ENCODE assay signal across 32 cellular contexts in the genomic region with DNA sequence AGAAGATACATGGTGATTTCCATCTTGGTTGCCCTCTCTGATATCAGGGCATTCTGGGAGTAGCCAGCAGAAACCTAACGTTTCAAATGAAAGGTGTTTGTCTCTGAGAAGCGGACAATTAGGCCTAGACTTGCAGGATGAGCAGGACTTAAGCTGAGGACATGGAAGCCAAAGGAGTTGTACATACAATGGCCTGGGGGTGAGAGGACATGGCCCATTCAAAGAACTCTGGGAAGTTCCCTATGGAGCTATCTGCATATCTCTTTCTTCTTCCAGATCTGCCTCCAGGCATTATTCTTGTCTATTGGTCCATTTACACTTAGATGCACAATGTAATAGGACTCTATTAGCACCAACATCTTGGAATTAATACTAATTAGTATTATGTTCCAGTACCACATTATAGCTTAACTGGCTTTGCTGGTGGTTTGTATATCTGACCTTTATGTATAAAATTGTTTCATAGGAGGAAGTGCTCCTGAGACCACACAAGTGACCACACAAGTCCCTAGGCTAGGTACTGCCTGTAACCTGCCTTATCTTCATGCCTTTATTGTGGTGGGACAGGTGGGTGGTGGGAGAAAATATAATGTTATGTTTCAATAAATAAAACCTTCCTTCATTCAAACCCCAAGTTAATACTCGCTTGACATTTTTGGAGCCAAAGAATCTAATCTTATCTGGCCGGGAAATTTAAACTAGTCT. TPM values are rescaled to one million over a fixed set of nuclear protein-coding genes. Genes with fewer than 3 reads are reported as not detected.
"Had no signal": no experiment of that assay in that cellular context is flagged by ENCODE, and none has a peak within 500 bp of the region (broad histone marks: within the 10 kb centered on the region; RNA-seq: fewer than 3 reads in every experiment).

No MANE protein-coding gene starts in this region.

- H3K27ac ChIP-seq: colonic mucosa, gastroesophageal sphincter, right lobe of liver had no signal

- H3K9me3 ChIP-seq: colonic mucosa, gastroesophageal sphincter, right lobe of liver, tibial artery had no signal

- H3K27me3 Mint-ChIP-seq: activated naive CD8-positive, alpha-beta T cell; effector memory CD8-positive, alpha-beta T cell; memory B cell; stimulated activated naive CD8-positive, alpha-beta T cell treated with anti-CD3 and anti-CD28 coated beads, Interleukin-15, Interleukin-2, amounts not matched to agents 100 ng/mL and 50 ng/mL, for 24 hours had no signal

- H3K36me3 Mint-ChIP-seq: activated naive CD8-positive, alpha-beta T cell; natural killer cell treated with Interleukin-12 subunit alpha and Interleukin-12 subunit beta and Interleukin-15 and Interleukin-18, amount 100 ng/mL, for 72 hours had no signal

- ATAC-seq: activated T-cell treated with anti-CD3 and anti-CD28 coated beads, Interleukin-2, amount 50 U/mL, for 72 hours; effector memory CD8-positive, alpha-beta T cell; gastroesophageal sphincter; natural killer cell treated with Interleukin-12 subunit alpha and Interleukin-12 subunit beta and Interleukin-15 and Interleukin-18, amount 100 ng/mL, for 72 hours; right lobe of liver had no signal

- H3K36me3 ChIP-seq: colonic mucosa, gastroesophageal sphincter, right lobe of liver, tibial artery had no signal

- H3K4me3 ChIP-seq: colonic mucosa, gastroesophageal sphincter, right lobe of liver, tibial artery had no signal

- DNase-seq: activated CD4-positive, alpha-beta T cell treated with anti-CD3 and anti-CD28 coated beads for 4 hours; activated CD4-positive, alpha-beta T cell treated with anti-CD3 and anti-CD28 coated beads, Interleukin-2, amount 50 U/mL, for 4 hours; activated effector memory CD4-positive, alpha-beta T cell treated with Interleukin-2 at 50 U/mL for 16 hours; activated naive CD4-positive, alpha-beta T cell treated with Interleukin-2 at 50 U/mL for 16 hours; activated T-cell treated with anti-CD3 and anti-CD28 coated beads for 4 hours; activated T-cell treated with anti-CD3 and anti-CD28 coated beads, Interleukin-2, amount 50 U/mL, for 72 hours; anterior cingulate cortex; cerebellar nuclear complex; colonic mucosa; effector memory CD8-positive, alpha-beta T cell; hippocampal formation; left colon; right lobe of liver; stimulated activated CD4-positive, alpha-beta T cell treated with anti-CD3 and anti-CD28 coated beads, Interleukin-2, amount 100 ng/mL, for 48 hours; T-helper 2 cell; tibial artery had no signal

- H3K27me3 ChIP-seq: colonic mucosa, gastroesophageal sphincter, right lobe of liver, tibial artery had no signal

- H3K4me1 ChIP-seq: colonic mucosa, right lobe of liver had no signal

- H3K9me3 Mint-ChIP-seq: activated T-cell treated with anti-CD3 and anti-CD28 coated beads, Interleukin-2, amount 50 U/mL, for 72 hours; effector memory CD8-positive, alpha-beta T cell; memory B cell; natural killer cell treated with Interleukin-12 subunit alpha and Interleukin-12 subunit beta and Interleukin-15 and Interleukin-18, amount 100 ng/mL, for 72 hours; stimulated activated naive CD8-positive, alpha-beta T cell treated with anti-CD3 and anti-CD28 coated beads, Interleukin-15, Interleukin-2, amounts not matched to agents 100 ng/mL and 50 ng/mL, for 24 hours had no signal

- H3K27ac Mint-ChIP-seq: activated naive CD8-positive, alpha-beta T cell; activated T-cell treated with anti-CD3 and anti-CD28 coated beads, Interleukin-2, amount 50 U/mL, for 72 hours; effector memory CD8-positive, alpha-beta T cell; natural killer cell treated with Interleukin-12 subunit alpha and Interleukin-12 subunit beta and Interleukin-15 and Interleukin-18, amount 100 ng/mL, for 72 hours; stimulated activated naive CD8-positive, alpha-beta T cell treated with anti-CD3 and anti-CD28 coated beads, Interleukin-15, Interleukin-2, amounts not matched to agents 100 ng/mL and 50 ng/mL, for 24 hours had no signal

- H3K4me3 Mint-ChIP-seq: activated naive CD8-positive, alpha-beta T cell; activated T-cell treated with anti-CD3 and anti-CD28 coated beads, Interleukin-2, amount 50 U/mL, for 72 hours; effector memory CD8-positive, alpha-beta T cell; memory B cell; natural killer cell treated with Interleukin-12 subunit alpha and Interleukin-12 subunit beta and Interleukin-15 and Interleukin-18, amount 100 ng/mL, for 72 hours; stimulated activated naive CD8-positive, alpha-beta T cell treated with anti-CD3 and anti-CD28 coated beads, Interleukin-15, Interleukin-2, amounts not matched to agents 100 ng/mL and 50 ng/mL, for 24 hours had no signal

RNA-seq across cellular contexts. Expression of a gene that starts 52.0 kb away (rescaled TPM):
- total RNA-seq: activated T-cell treated with anti-CD3 and anti-CD28 coated beads, Interleukin-2, amount 50 U/mL, for 72 hours; fibroblast of lung; fibroblast of villous mesenchyme; mononuclear cell; myocyte; natural killer cell treated with Interleukin-12 subunit alpha and Interleukin-12 subunit beta and Interleukin-15 and Interleukin-18, amount 100 ng/mL, for 72 hours; osteoblast; posterior vena cava; renal cortical epithelial cell; right lobe of liver; skeletal muscle tissue had no signal
- polyA plus RNA-seq: adipose tissue, esophagus, fibroblast of lung, liver had no signal
